In genomic region chr4:121736735-121737351, GRCh38 we compare ENCODE assay signal across 8 cellular contexts. TPM values are rescaled to one million over a fixed set of nuclear protein-coding genes. Genes with fewer than 3 reads are reported as not detected.
DNase-seq lines count a peak whose midpoint lies in the region; ATAC-seq and TF ChIP-seq lines count a peak whose summit lies in the region.

No MANE protein-coding gene starts in this region.

- DNase-seq in heart right ventricle (peak in 1 of 2 donors; percentile 29), Right ventricle myocardium superior (no peak), SJCRH30 (peak; percentile 64 to 83), epithelial cell of esophagus (ENCODE audit: low read depth) (peak; percentile 69), osteoblast (ENCODE audit: insufficient read length, low spot score, missing footprints) (peak; percentile 23)
- DNase-seq in stimulated activated naive CD4-positive, alpha-beta T cell (lab: John Stamatoyannopoulos, UW): no peak

- no peak overlapping the region for H3K4me2 ChIP-seq in osteoblast (ENCODE audit: insufficient read depth, low read length)

- H2AFZ ChIP-seq in osteoblast (ENCODE audit: low read length): no peak overlapping the region

- 75 to 79% methylated on average over 5 of the region's 5 CpGs for WGBS in heart right ventricle, 2 donors

- H3K4me3 ChIP-seq in heart right ventricle (no peak overlapping the region), SJCRH30 (no peak overlapping the region), epithelial cell of esophagus (ENCODE audit: low read length) (no peak overlapping the region), osteoblast (ENCODE audit: insufficient read depth, low read length) (no peak overlapping the region)

- H3K79me2 ChIP-seq in osteoblast (ENCODE audit: insufficient read depth, low read length): no peaks in the 10 kb centered on the region

- no peaks in the 10 kb centered on the region for H3K9me3 ChIP-seq in heart right ventricle
- H3K9me3 ChIP-seq in SJCRH30 (replicated peaks): no peaks in the 10 kb centered on the region
- no peaks in the 10 kb centered on the region for H3K9me3 ChIP-seq in osteoblast (ENCODE audit: low read depth, low read length)

- H3K27ac ChIP-seq in heart right ventricle (no peak overlapping the region), SJCRH30 (no peak overlapping the region), osteoblast (ENCODE audit: low read depth, low read length) (no peak overlapping the region)

- H3K36me3 ChIP-seq in heart right ventricle (no peaks in the 10 kb centered on the region), SJCRH30 (no peaks in the 10 kb centered on the region), osteoblast (ENCODE audit: insufficient read depth, low read length) (no peaks in the 10 kb centered on the region)

- H3K27me3 ChIP-seq in heart right ventricle: peaks cover 0 to 10% (median 3%) of the 10 kb centered on the region in 7 donors
- no peaks in the 10 kb centered on the region for H3K27me3 ChIP-seq in SJCRH30
- H3K27me3 ChIP-seq in osteoblast (ENCODE audit: insufficient read depth, low read length): no peaks in the 10 kb centered on the region

- TF ChIP-seq CTCF in heart right ventricle (IDR thresholded peaks at IDR 0.05) (peak in 8 of 9 donors; percentile 14 to 61 (median 50)), epithelial cell of esophagus (IDR thresholded peaks at IDR 0.05; ENCODE audit: insufficient read depth, low read depth, low read length, missing control alignments) (peak; percentile 67), osteoblast (IDR thresholded peaks at IDR 0.05; ENCODE audit: extremely low read depth, low read depth, low read length) (peak; percentile 71)

- ATAC-seq in heart right ventricle (peak in 3 of 8 donors; percentile 8 to 37 (median 34)), Right ventricle myocardium superior (ENCODE audit: poor library complexity) (no peak), HG03159 (IDR thresholded peaks at IDR 0.05; ENCODE audit: unreplicated experiment) (peak; percentile 55), GM18870 (IDR thresholded peaks at IDR 0.05; ENCODE audit: unreplicated experiment) (no peak)

- H3K4me1 ChIP-seq in heart right ventricle (peaks cover 0 to 27% (median 4%) of the 10 kb centered on the region in 9 donors), SJCRH30 (peaks cover 15% of the 10 kb centered on the region), osteoblast (ENCODE audit: insufficient read depth, low read length) (no peaks in the 10 kb centered on the region)

- intact Hi-C loops in heart right ventricle (cut with DNase I) (loop anchor here in 7 of 10 donors (1.0 to 10.0 kb wide), 6 partner anchors 12 to 542 kb away; no protein-coding TSS in a partner anchor), Right ventricle myocardium superior (cut with DNase I) (loop anchor here (10.0 kb wide), 1 partner anchor 52 kb away; no protein-coding TSS in a partner anchor)

- H4K20me1 ChIP-seq in osteoblast (ENCODE audit: insufficient read depth, low read length): no peaks in the 10 kb centered on the region

RNA-seq across cellular contexts. Expression of gene SMIM43, which starts 28.1 kb away (rescaled TPM):
- under 1 TPM in 2 of 10 donors, not detected in 8; 0.09 to 0.15 TPM for total RNA-seq in heart right ventricle
- 1 to 10 TPM in 1 of 2 donors, not detected in 1; 1.3 TPM for polyA plus RNA-seq in heart right ventricle
- total RNA-seq in Right ventricle myocardium superior: not detected
- total RNA-seq in SJCRH30 (2014; rRNA removed; shearing (Covaris generic)): 0.08 TPM in 1 of 2 replicates, not detected in the other
- 0.72 and 1.8 TPM in 2 replicates for total RNA-seq in osteoblast

RNA-seq across cellular contexts. Expression of gene ANXA5, which starts 40.1 kb away (rescaled TPM):
- total RNA-seq in heart right ventricle: 100 to 1,000 TPM in 9 of 10 donors, 10 to 100 TPM in 1; 90.8 to 204 (median 115) TPM
- polyA plus RNA-seq in heart right ventricle: 100 to 1,000 TPM; 107 to 285 TPM
- total RNA-seq in Right ventricle myocardium superior: 105 TPM
- total RNA-seq in SJCRH30 (2014; rRNA removed; shearing (Covaris generic)): 442 and 448 TPM in 2 replicates
- total RNA-seq in osteoblast: 1,038 and 1,166 TPM in 2 replicates

Comparison
In these comparisons a context has a peak if more than half of its experiments do, and no peak if none do; other contexts are left out.
1. DNase-seq: peak in SJCRH30 (2 of 2), epithelial cell of esophagus (single experiment) and osteoblast (single experiment); none in Right ventricle myocardium superior (single experiment) and stimulated activated naive CD4-positive, alpha-beta T cell (0 of 6).
2. Peak in every context shown above with its lines, with median percentiles within 50 percentile points of each other: CTCF ChIP-seq.